ENCODE assay signal across 20 cellular contexts in the genomic region with DNA sequence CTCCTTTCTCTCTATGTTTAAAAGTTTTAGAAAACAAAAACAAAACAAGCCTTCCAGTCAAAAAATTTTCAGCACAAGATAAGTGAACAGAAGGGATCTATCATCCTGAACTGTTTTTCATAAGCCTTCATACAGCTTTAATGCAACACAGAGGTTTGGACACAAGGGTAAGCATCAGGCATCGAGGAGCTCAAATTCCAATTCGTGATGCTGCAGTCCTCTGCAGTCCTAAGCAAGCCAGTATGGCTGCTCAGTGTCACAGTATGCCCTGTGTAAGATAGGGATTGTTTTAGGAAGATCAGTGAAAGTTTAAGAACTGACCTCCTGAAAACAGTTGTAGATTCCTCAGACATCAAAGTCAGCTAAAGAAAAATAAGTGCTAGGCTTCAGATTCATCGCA.
DNase-seq lines count a peak whose midpoint lies in the region; ATAC-seq, FAIRE-seq and TF ChIP-seq lines count a peak whose summit lies in the region.
"Had no signal": no experiment of that assay in that cellular context is flagged by ENCODE, and none has a peak within 500 bp of the region (broad histone marks: within the 10 kb centered on the region; RNA-seq: fewer than 3 reads in every experiment).

No MANE protein-coding gene starts in this region.

- POLR2A ChIA-PET in AG04450 (lab: Yijun Ruan, JAX) (interaction anchor here (1.2 to 2.6 kb wide), 5 partner anchors 15 to 60 kb away, joined by 3 to 14 read pairs (median 4); no protein-coding TSS in a partner anchor), PC-3 (lab: Charles Lee; ENCODE audit: unreplicated experiment) (interaction anchor here (1.3 kb wide), 1 partner anchor 15 kb away, joined by 5 read pairs; no protein-coding TSS in a partner anchor)

- H3K9me3 ChIP-seq in AG04450 (ENCODE audit: control insufficient read depth, insufficient read depth, low read length) (no peaks in the 10 kb centered on the region), PC-3 (ENCODE audit: low read length) (no peaks in the 10 kb centered on the region), keratinocyte (ENCODE audit: control insufficient read depth, low read depth, low read length) (no peaks in the 10 kb centered on the region)
- H3K9me3 ChIP-seq: pancreas, right lobe of liver had no signal

- H4K20me1 ChIP-seq in PC-3 (ENCODE audit: low read length) (no peaks in the 10 kb centered on the region), keratinocyte (ENCODE audit: control insufficient read depth, extremely low read depth, insufficient read depth, low read length) (no peaks in the 10 kb centered on the region)

- peaks cover 14% of the 10 kb centered on the region for H3K4me1 ChIP-seq in PC-3 (ENCODE audit: insufficient read depth, low read length)
- peaks cover 14% of the 10 kb centered on the region for H3K4me1 ChIP-seq in keratinocyte (ENCODE audit: control insufficient read depth, extremely low read depth, insufficient read depth, low read length)
- H3K4me1 ChIP-seq: pancreas, right lobe of liver had no signal

- no peak for FAIRE-seq in keratinocyte (lab: Jason Lieb, UNC)
- FAIRE-seq: islet of Langerhans, pancreas had no signal

- dilution Hi-C loops in keratinocyte (cut with MboI; ENCODE audit: extremely low pct_ligation_motif_present, low sequenced_read_pairs), result no loop called here

- DNase-seq in AG04450 (ENCODE audit: low read depth, low spot score) (no peak), PC-3 (no peak), dedifferentiated amniotic fluid mesenchymal stem cell (ENCODE audit: extremely low spot score) (peak; percentile 41), keratinocyte (ENCODE audit: low read depth, low spot score) (no peak), T-helper 2 cell (no peak)
- DNase-seq in activated CD4-positive, alpha-beta T cell treated with anti-CD3 and anti-CD28 coated beads, Interleukin-2, amount 50 U/mL, for 48 hours, result no peak
- DNase-seq: activated CD4-positive, alpha-beta T cell treated with anti-CD3 and anti-CD28 coated beads for 4 hours; caudate nucleus; hypothalamus; naive B cell; NCI-H510A treated with DMSO at 0.1 percent for 48 hours; pancreas; right lobe of liver; stimulated activated CD4-positive, alpha-beta T cell treated with anti-CD3 and anti-CD28 coated beads, Interleukin-2, amount 100 ng/mL, for 24 hours; stimulated activated naive CD4-positive, alpha-beta T cell had no signal

- ATAC-seq in PC-3 (no peak; the same call in 1 of the 2 replicates), GM19452 (IDR thresholded peaks at IDR 0.05; ENCODE audit: unreplicated experiment) (no peak), HG03354 (IDR thresholded peaks at IDR 0.05; ENCODE audit: poor library complexity, severe bottlenecking, unreplicated experiment) (no peak)
- ATAC-seq: activated T-helper 17 cell treated with anti-CD3 and anti-CD28 coated beads, Interleukin-2, amount 50 U/mL, for 72 hours; right lobe of liver had no signal

- H3K4me3 ChIP-seq in AG04450 (ENCODE audit: low read depth, low read length) (no peak overlapping the region), PC-3 (ENCODE audit: low read length) (no peak overlapping the region), keratinocyte (ENCODE audit: control insufficient read depth in 2 of 3, extremely low read depth in 1 of 3, insufficient read depth in 2 of 3, low read depth in 1 of 3, low read length in 3 of 3) (no peak overlapping the region)
- H3K4me3 ChIP-seq: lung, pancreas, right lobe of liver had no signal

- no peaks in the 10 kb centered on the region for H3K9me2 ChIP-seq in PC-3 (replicated peaks; ENCODE audit: low read length)

- TF ChIP-seq CTCF in AG04450 (IDR thresholded peaks at IDR 0.05; ENCODE audit: low read depth, low read length) (no peak), PC-3 (conservative IDR thresholded peaks at IDR 0.05; ENCODE audit: low read depth, low read length) (no peak), keratinocyte (optimal IDR thresholded peaks at IDR 0.05 in 1 of 3, IDR thresholded peaks at IDR 0.05 in 1 of 3, conservative IDR thresholded peaks at IDR 0.05 in 1 of 3; ENCODE audit: extremely low read depth in 1 of 3, insufficient read depth in 2 of 3, low read length in 3 of 3) (no peak)

- H3K27ac ChIP-seq in AG04450 (ENCODE audit: low read depth, low read length) (peak overlapping the region; percentile 34), PC-3 (ENCODE audit: low read length) (peak overlapping the region; percentile 30), keratinocyte (ENCODE audit: control insufficient read depth, insufficient read depth, low read length) (no peak overlapping the region)
- H3K27ac ChIP-seq: pancreas, right lobe of liver had no signal

- no peaks in the 10 kb centered on the region for H3K36me3 ChIP-seq in PC-3 (ENCODE audit: low read depth, low read length)
- no peaks in the 10 kb centered on the region for H3K36me3 ChIP-seq in keratinocyte (ENCODE audit: control insufficient read depth in 2 of 2, extremely low read depth in 1 of 2, insufficient read depth in 2 of 2, low read length in 2 of 2)
- H3K36me3 ChIP-seq: pancreas, right lobe of liver had no signal

- H3F3A ChIP-seq in PC-3 (ENCODE audit: low read length, unreplicated experiment), result no peaks in the 10 kb centered on the region

- no TSS peak for BruUV-seq in PC-3 (replicated peaks; lab: Mats Ljungman, UMichigan)

- no peaks in the 10 kb centered on the region for H3K27me3 ChIP-seq in AG04450 (ENCODE audit: control insufficient read depth, insufficient read depth, low read length)
- H3K27me3 ChIP-seq in PC-3 (ENCODE audit: low read length), result no peaks in the 10 kb centered on the region
- H3K27me3 ChIP-seq in keratinocyte (ENCODE audit: control insufficient read depth, extremely low read depth, insufficient read depth, low read length), result no peaks in the 10 kb centered on the region
- H3K27me3 ChIP-seq: pancreas, right lobe of liver had no signal

- peak overlapping the region; percentile 4; the same call in 1 of the 2 replicates for H2AFZ ChIP-seq in PC-3 (ENCODE audit: low read length)
- H2AFZ ChIP-seq in keratinocyte (ENCODE audit: control insufficient read depth, low read length), result no peak overlapping the region

- no peaks in the 10 kb centered on the region for H3K9me1 ChIP-seq in keratinocyte (ENCODE audit: control insufficient read depth, extremely low read depth, insufficient read depth, low read length)

- intact Hi-C loops in PC-3 (cut with micrococcal nuclease), result loop anchor here (5.0 kb wide), 3 partner anchors 39 to 244 kb away; no protein-coding TSS in a partner anchor

- H3K79me2 ChIP-seq in PC-3 (ENCODE audit: low read length), result no peaks in the 10 kb centered on the region
- no peaks in the 10 kb centered on the region for H3K79me2 ChIP-seq in keratinocyte (ENCODE audit: control insufficient read depth, insufficient read depth, low read length)

- H3K4me2 ChIP-seq in PC-3 (ENCODE audit: low read length) (peak overlapping the region; percentile 26; the same call in 1 of the 2 replicates), keratinocyte (ENCODE audit: control insufficient read depth, extremely low read depth, insufficient read depth, low read depth, low read length) (peak overlapping the region; percentile 8)

- no peak overlapping the region for H3K9ac ChIP-seq in PC-3 (ENCODE audit: low read length)
- no peak overlapping the region for H3K9ac ChIP-seq in keratinocyte (ENCODE audit: control insufficient read depth, extremely low read depth, insufficient read depth, low read length)

- CTCF ChIA-PET in AG04450 (lab: Charles Lee) (interaction anchor here (0.9 to 4.0 kb wide), 13 partner anchors 8 to 437 kb away, joined by 3 to 53 read pairs (median 4); no protein-coding TSS in a partner anchor), PC-3 (lab: Charles Lee) (no interaction called here)
